33 cellular contexts compared by ENCODE assay signal in the genomic region with DNA sequence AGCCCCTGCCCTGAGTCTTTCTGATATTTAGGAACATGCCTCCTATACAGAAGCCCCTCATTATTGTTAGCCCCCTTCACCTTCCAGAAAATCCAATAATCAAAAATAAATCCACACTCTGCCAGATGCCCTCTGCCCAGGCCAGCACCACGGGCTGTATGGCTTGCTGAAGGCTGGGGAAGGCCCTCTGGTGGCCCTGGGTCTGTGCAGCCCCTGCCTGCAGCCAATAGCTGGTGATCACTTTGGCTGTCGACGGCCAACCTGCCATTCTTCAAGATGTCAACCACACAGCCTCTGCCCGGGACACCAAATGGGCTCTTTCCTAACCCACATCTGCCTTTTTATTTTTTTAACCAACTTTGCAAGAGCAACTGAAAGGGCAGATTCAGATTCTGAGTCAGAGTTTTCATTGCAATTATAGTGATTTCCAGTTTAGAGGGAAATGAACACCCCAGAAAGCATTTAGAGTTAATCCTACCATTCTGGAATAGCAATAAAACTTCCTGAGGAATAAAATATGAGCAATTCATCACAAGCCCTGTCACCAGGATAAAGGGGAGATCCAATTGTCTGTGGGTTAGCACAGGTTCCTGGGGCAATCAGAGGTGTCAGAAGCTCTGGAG.
DNase-seq lines count a peak whose midpoint lies in the region; ATAC-seq, FAIRE-seq and TF ChIP-seq lines count a peak whose summit lies in the region.
"Had no signal": no experiment of that assay in that cellular context is flagged by ENCODE, and none has a peak within 500 bp of the region (broad histone marks: within the 10 kb centered on the region; RNA-seq: fewer than 3 reads in every experiment).

No MANE protein-coding gene starts in this region.

- no peaks in the 10 kb centered on the region for H3K9me3 ChIP-seq in HepG2 (ENCODE audit: low read length)
- no peaks in the 10 kb centered on the region for H3K9me3 ChIP-seq in right lobe of liver
- no peaks in the 10 kb centered on the region for H3K9me3 ChIP-seq in endodermal cell (ENCODE audit: control insufficient read depth, low read length)
- no peaks in the 10 kb centered on the region for H3K9me3 ChIP-seq in GM23248 (ENCODE audit: low read depth)
- H3K9me3 ChIP-seq: adrenal gland, psoas muscle, tibial artery had no signal

- BruUV-seq in HepG2 (replicated peaks; lab: Mats Ljungman, UMichigan), result no TSS peak

- H4K20me1 ChIP-seq in HepG2 (ENCODE audit: insufficient read depth, low read length) (no peaks in the 10 kb centered on the region), GM23248 (ENCODE audit: insufficient read depth) (no peaks in the 10 kb centered on the region)

- 11% methylated on average over 4 of the region's 4 CpGs for WGBS in HepG2 (ENCODE audit: low lambda C conversion rate)
- WGBS in right lobe of liver (ENCODE audit: insufficient coverage, low coverage, low lambda C conversion rate, missing lambda C conversion rate), result 24% methylated on average over 3 of the region's 4 CpGs
- WGBS in endodermal cell (ENCODE audit: insufficient coverage in 1 of 2, insufficient read length in 1 of 2), 2 experiments, result 58 to 67% methylated on average over 4 of the region's 4 CpGs
- 10% methylated on average over 4 of the region's 4 CpGs for WGBS in GM23248 (ENCODE audit: low coverage in 1 of 2, low lambda C conversion rate in 2 of 2, missing lambda C conversion rate in 2 of 2), 2 experiments

- H3K27ac Mint-ChIP-seq in endodermal cell (no peak overlapping the region), type B pancreatic cell (no peak overlapping the region)
- H3K27ac Mint-ChIP-seq: activated CD4-positive, alpha-beta memory T cell treated with anti-CD3 and anti-CD28 coated beads, Interleukin-2, amount 10 ng/mL, durations not matched to agents 7 days and 5 days; activated naive CD4-positive, alpha-beta T cell treated with anti-CD3 and anti-CD28 coated beads, Interleukin-2, amount 10 ng/mL, durations not matched to agents 7 days and 5 days; B cell; CD8-positive, alpha-beta memory T cell; dendritic cell treated with granulocyte-macrophage colony-stimulating factor and Interleukin-4, amounts not matched to agents 40 ng/mL and 50 ng/mL, for 4 days; naive B cell; T-helper 1 cell treated with Interleukin-12 subunit alpha and Interleukin-12 subunit beta and Interleukin-4 antibody, amounts not matched to agents 30 μg/mL and 1 μg/mL, for 36 hours had no signal

- H3K27me3 Mint-ChIP-seq in endodermal cell (ENCODE audit: insufficient read depth) (no peaks in the 10 kb centered on the region), type B pancreatic cell (peaks cover 12% of the 10 kb centered on the region)
- H3K27me3 Mint-ChIP-seq: activated naive CD4-positive, alpha-beta T cell treated with anti-CD3 and anti-CD28 coated beads, Interleukin-2, amount 10 ng/mL, durations not matched to agents 7 days and 5 days had no signal

- H3K4me3 ChIP-seq in HepG2 (replicated peaks in 1 of 3; ENCODE audit: insufficient read depth in 1 of 3, low read depth in 2 of 3, low read length in 3 of 3), result no peak overlapping the region
- no peak overlapping the region for H3K4me3 ChIP-seq in right lobe of liver
- H3K4me3 ChIP-seq in endodermal cell (ENCODE audit: low read length), result no peak overlapping the region
- H3K4me3 ChIP-seq in GM23248, result no peak overlapping the region
- H3K4me3 ChIP-seq: adrenal gland, psoas muscle, SK-N-MC, tibial artery had no signal

- no peak overlapping the region for H3K4me2 ChIP-seq in HepG2 (ENCODE audit: low read depth, low read length)
- H3K4me2 ChIP-seq in GM23248 (ENCODE audit: unreplicated experiment), result no peak overlapping the region

- CTCF ChIA-PET in HepG2 (lab: Yijun Ruan, JAX; ENCODE audit: low intra/inter-chr PET ratio, low total read pairs), result no interaction called here

- FAIRE-seq in HepG2 (lab: Jason Lieb, UNC), result no peak
- FAIRE-seq: GM12891, HTR-8/SVneo had no signal

- no peaks in the 10 kb centered on the region for H3K36me3 Mint-ChIP-seq in endodermal cell (ENCODE audit: low read depth)
- no peaks in the 10 kb centered on the region for H3K36me3 Mint-ChIP-seq in type B pancreatic cell
- H3K36me3 Mint-ChIP-seq: activated naive CD4-positive, alpha-beta T cell treated with anti-CD3 and anti-CD28 coated beads, Interleukin-2, amount 10 ng/mL, durations not matched to agents 7 days and 5 days; CD8-positive, alpha-beta memory T cell; naive B cell had no signal

- H3K9me3 Mint-ChIP-seq in endodermal cell (no peaks in the 10 kb centered on the region), type B pancreatic cell (no peaks in the 10 kb centered on the region)
- H3K9me3 Mint-ChIP-seq: activated CD4-positive, alpha-beta memory T cell treated with anti-CD3 and anti-CD28 coated beads, Interleukin-2, amount 10 ng/mL, durations not matched to agents 7 days and 5 days; activated naive CD4-positive, alpha-beta T cell treated with anti-CD3 and anti-CD28 coated beads, Interleukin-2, amount 10 ng/mL, durations not matched to agents 7 days and 5 days; CD8-positive, alpha-beta memory T cell; dendritic cell treated with granulocyte-macrophage colony-stimulating factor and Interleukin-4, amounts not matched to agents 40 ng/mL and 50 ng/mL, for 4 days; naive B cell; T-helper 1 cell treated with Interleukin-12 subunit alpha and Interleukin-12 subunit beta and Interleukin-4 antibody, amounts not matched to agents 30 μg/mL and 1 μg/mL, for 36 hours had no signal

- H3K27me3 ChIP-seq in HepG2 (ENCODE audit: control insufficient read depth in 1 of 2, insufficient read depth in 2 of 2, low read length in 2 of 2) (no peaks in the 10 kb centered on the region), right lobe of liver (no peaks in the 10 kb centered on the region), endodermal cell (ENCODE audit: control insufficient read depth, insufficient read depth, low read length, poor library complexity, severe bottlenecking) (no peaks in the 10 kb centered on the region), GM23248 (replicated peaks; ENCODE audit: insufficient read depth) (no peaks in the 10 kb centered on the region)
- H3K27me3 ChIP-seq: adrenal gland, tibial artery had no signal

- no peak for TF ChIP-seq POLR2A in HepG2 (IDR thresholded peaks at IDR 0.05; ENCODE audit: insufficient read depth in 1 of 2, low read depth in 2 of 2, low read length in 2 of 2)
- no peak for TF ChIP-seq POLR2A in right lobe of liver (IDR thresholded peaks at IDR 0.05)

- intact Hi-C loops in HepG2 (cut with micrococcal nuclease; ENCODE audit: unreplicated experiment) (no loop called here), right lobe of liver (cut with DNase I) (no loop called here)

- no peaks in the 10 kb centered on the region for H3K4me1 ChIP-seq in HepG2 (ENCODE audit: insufficient read depth, low read length)
- no peaks in the 10 kb centered on the region for H3K4me1 ChIP-seq in right lobe of liver
- H3K4me1 ChIP-seq in endodermal cell (ENCODE audit: control insufficient read depth, insufficient read depth, low read length), result no peaks in the 10 kb centered on the region
- no peaks in the 10 kb centered on the region for H3K4me1 ChIP-seq in GM23248 (ENCODE audit: insufficient read depth)
- H3K4me1 ChIP-seq: adrenal gland, psoas muscle, tibial artery had no signal

- TF ChIP-seq CTCF in HepG2 (CRISPR knock-in tag; IDR thresholded peaks at IDR 0.05) (peak; percentile 19; the same call in 1 of the 2 replicates), right lobe of liver (IDR thresholded peaks at IDR 0.05) (no peak), endodermal cell (conservative IDR thresholded peaks at IDR 0.05) (peak; percentile 65), type B pancreatic cell (conservative IDR thresholded peaks at IDR 0.05) (peak; percentile 34)

- POLR2A ChIA-PET in HepG2 (lab: Yijun Ruan, JAX), result no interaction called here

- H3K4me3 Mint-ChIP-seq in endodermal cell (no peak overlapping the region), type B pancreatic cell (no peak overlapping the region)
- H3K4me3 Mint-ChIP-seq: activated CD4-positive, alpha-beta memory T cell treated with anti-CD3 and anti-CD28 coated beads, Interleukin-2, amount 10 ng/mL, durations not matched to agents 7 days and 5 days; activated naive CD4-positive, alpha-beta T cell treated with anti-CD3 and anti-CD28 coated beads, Interleukin-2, amount 10 ng/mL, durations not matched to agents 7 days and 5 days; B cell; CD8-positive, alpha-beta memory T cell; dendritic cell treated with granulocyte-macrophage colony-stimulating factor and Interleukin-4, amounts not matched to agents 40 ng/mL and 50 ng/mL, for 4 days; T-helper 1 cell treated with Interleukin-12 subunit alpha and Interleukin-12 subunit beta and Interleukin-4 antibody, amounts not matched to agents 30 μg/mL and 1 μg/mL, for 36 hours had no signal

- H3K9me2 ChIP-seq in GM23248 (ENCODE audit: insufficient read depth), result no peaks in the 10 kb centered on the region

- TF ChIP-seq EP300 in HepG2 (IDR thresholded peaks at IDR 0.05; ENCODE audit: low read depth in 2 of 2, low read length in 2 of 2) (no peak), HepG2 (CRISPR knock-in tag; IDR thresholded peaks at IDR 0.05; ENCODE audit: borderline replicate concordance) (no peak)

- DNase-seq in HepG2 (ENCODE audit: low spot score) (no peak), right lobe of liver (no peak), NCI-H2227 treated with DMSO at 0.1 percent for 48 hours (lab: John Stamatoyannopoulos, UW) (peak; percentile 2), endodermal cell (peak; percentile 67), type B pancreatic cell (ENCODE audit: extremely low spot score, unreplicated experiment) (no peak), left lobe of liver (ENCODE audit: low spot score) (no peak), GM23248 (no peak), NCI-H774 (lab: John Stamatoyannopoulos, UW) (no peak)
- DNase-seq: ACHN; activated CD4-positive, alpha-beta memory T cell treated with anti-CD3 and anti-CD28 coated beads, Interleukin-2, amount 10 ng/mL, durations not matched to agents 7 days and 5 days; activated CD4-positive, alpha-beta T cell treated with anti-CD3 and anti-CD28 coated beads for 1 hour; activated CD8-positive, alpha-beta memory T cell treated with anti-CD3 and anti-CD28 coated beads, Interleukin-2, amount 50 U/mL, for 4 hours; activated naive CD4-positive, alpha-beta T cell treated with anti-CD3 and anti-CD28 coated beads, Interleukin-2, amount 10 ng/mL, durations not matched to agents 7 days and 5 days; adrenal gland; CD8-positive, alpha-beta memory T cell; central memory CD4-positive, alpha-beta T cell; EL; KBM-7; midbrain; naive B cell; NCI-H1105 treated with DMSO at 0.1 percent for 48 hours; NCI-H1930; nucleus accumbens; psoas muscle; RPMI8226; stimulated activated CD4-positive, alpha-beta T cell treated with anti-CD3 and anti-CD28 coated beads, Interleukin-4, amount 100 ng/mL, for 1 hour; tibial artery had no signal

- ATAC-seq in HepG2 (peak; percentile 86), right lobe of liver (no peak), left lobe of liver (no peak)
- ATAC-seq: psoas muscle had no signal

- H3K79me2 ChIP-seq in HepG2 (ENCODE audit: insufficient read depth, low read length) (no peaks in the 10 kb centered on the region), GM23248 (ENCODE audit: insufficient read depth) (no peaks in the 10 kb centered on the region)

- H3K9ac ChIP-seq in HepG2 (ENCODE audit: insufficient read depth, low read depth, low read length) (no peak overlapping the region), endodermal cell (ENCODE audit: extremely low read depth, low read length, poor library complexity, severe bottlenecking) (no peak overlapping the region), GM23248 (no peak overlapping the region)

- TF ChIP-seq RAD21 in HepG2 (CRISPR knock-in tag; IDR thresholded peaks at IDR 0.05), result no peak

- in situ Hi-C loops in HepG2 (cut with HindIII; ENCODE audit: extremely low pct_ligation_motif_present, low pct_unique_long_range_greater_than_20kb) (no loop called here), GM23248 (cut with MboI) (no loop called here)

- no peaks in the 10 kb centered on the region for H3K36me3 ChIP-seq in HepG2 (replicated peaks in 1 of 2; ENCODE audit: control insufficient read depth in 1 of 2, insufficient read depth in 2 of 2, low read length in 2 of 2)
- H3K36me3 ChIP-seq in right lobe of liver, result no peaks in the 10 kb centered on the region
- H3K36me3 ChIP-seq in endodermal cell (ENCODE audit: control insufficient read depth, insufficient read depth, low read length), result no peaks in the 10 kb centered on the region
- no peaks in the 10 kb centered on the region for H3K36me3 ChIP-seq in GM23248 (ENCODE audit: low read depth)
- H3K36me3 ChIP-seq: adrenal gland, tibial artery had no signal

- H3K27ac ChIP-seq in HepG2 (ENCODE audit: extremely low read length, insufficient read depth, low read length), result no peak overlapping the region
- no peak overlapping the region for H3K27ac ChIP-seq in right lobe of liver
- no peak overlapping the region for H3K27ac ChIP-seq in endodermal cell (ENCODE audit: low read depth, low read length)
- H3K27ac ChIP-seq in GM23248, result no peak overlapping the region
- H3K27ac ChIP-seq: adrenal gland, psoas muscle, SK-N-MC, tibial artery had no signal

- no peak overlapping the region for H2AFZ ChIP-seq in HepG2 (ENCODE audit: low read length)
- H2AFZ ChIP-seq in GM23248, result no peak overlapping the region

- H3F3A ChIP-seq in GM23248 (ENCODE audit: insufficient read depth), result no peaks in the 10 kb centered on the region

- H3K4me1 Mint-ChIP-seq in endodermal cell (peaks cover 10% of the 10 kb centered on the region), type B pancreatic cell (ENCODE audit: unreplicated experiment) (peaks cover 5% of the 10 kb centered on the region)
- H3K4me1 Mint-ChIP-seq: activated CD4-positive, alpha-beta memory T cell treated with anti-CD3 and anti-CD28 coated beads, Interleukin-2, amount 10 ng/mL, durations not matched to agents 7 days and 5 days; activated naive CD4-positive, alpha-beta T cell treated with anti-CD3 and anti-CD28 coated beads, Interleukin-2, amount 10 ng/mL, durations not matched to agents 7 days and 5 days; B cell; CD8-positive, alpha-beta memory T cell; naive B cell had no signal

Comparison
In these comparisons a context has a peak if more than half of its experiments do, and no peak if none do; other contexts are left out.
1. CTCF ChIP-seq: peak in HepG2 (single experiment), endodermal cell (single experiment) and type B pancreatic cell (single experiment); none in right lobe of liver (0 of 4).
2. DNase-seq: peak in NCI-H2227 treated with DMSO at 0.1 percent for 48 hours (single experiment) and endodermal cell (single experiment); none in HepG2 (single experiment), right lobe of liver (0 of 3), type B pancreatic cell (single experiment), left lobe of liver (single experiment), GM23248 (single experiment) and NCI-H774 (single experiment).